ENCODE assay signal across 8 cellular contexts in genomic region chr12:106679576-106679975, GRCh38.
"Had no signal": no experiment of that assay in that cellular context is flagged by ENCODE, and none has a peak within 500 bp of the region (broad histone marks: within the 10 kb centered on the region; RNA-seq: fewer than 3 reads in every experiment).

No MANE protein-coding gene starts in this region.

- ATAC-seq: HepG2, K562 had no signal

- H3K27ac Mint-ChIP-seq: IgD-negative memory B cell had no signal

- H3K36me3 Mint-ChIP-seq: IgD-negative memory B cell had no signal

- H3K4me3 ChIP-seq: K562 had no signal

- H3K4me3 Mint-ChIP-seq: IgD-negative memory B cell had no signal

- H3K9me3 Mint-ChIP-seq: IgD-negative memory B cell had no signal

- H3K4me1 Mint-ChIP-seq: IgD-negative memory B cell had no signal

- H3K27ac ChIP-seq: HL-60, KMS-11 had no signal

- DNase-seq: IMR-90, KBM-7, KG1 had no signal
